Comparison of ENCODE assay signal across 8 cellular contexts in the genomic region with DNA sequence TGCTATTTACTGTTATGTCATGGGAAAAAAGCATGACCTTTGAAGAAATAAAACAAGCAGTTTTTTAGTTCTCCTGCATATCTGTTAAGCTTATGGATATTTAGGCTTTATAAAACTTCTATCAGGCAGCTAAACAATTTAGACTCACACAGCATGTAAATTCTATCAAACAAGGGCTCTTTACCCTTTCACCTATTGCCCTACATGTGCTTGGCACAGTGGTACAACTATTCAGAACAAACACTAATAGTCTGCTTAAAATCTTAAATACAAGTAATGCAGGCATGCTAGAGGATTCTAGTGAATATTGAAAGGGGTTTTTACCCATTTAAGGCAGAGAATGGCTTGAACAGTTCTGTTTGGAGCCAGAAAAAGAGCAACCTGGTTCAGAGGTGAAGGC. TPM values are rescaled to one million over a fixed set of nuclear protein-coding genes. Genes with fewer than 3 reads are reported as not detected.
"Had no signal": no experiment of that assay in that cellular context is flagged by ENCODE, and none has a peak within 500 bp of the region (broad histone marks: within the 10 kb centered on the region; RNA-seq: fewer than 3 reads in every experiment).

No MANE protein-coding gene starts in this region.

- FAIRE-seq: H1, H54, HTR-8/SVneo had no signal

- H3K4me3 ChIP-seq: GM23338 had no signal

- H3K4me2 ChIP-seq: GM23338 had no signal

- DNase-seq: H9, HCEC 1CT had no signal

- ATAC-seq: GM23338 had no signal

- H2AFZ ChIP-seq: GM23338 had no signal

RNA-seq across cellular contexts. Expression of gene NANOGP8, which starts 23.4 kb away (rescaled TPM):
- total RNA-seq: HT-29 had no signal
- polyA plus RNA-seq: IgD-negative memory B cell had no signal
